ENCODE assay signal across 7 cellular contexts in the genomic region with DNA sequence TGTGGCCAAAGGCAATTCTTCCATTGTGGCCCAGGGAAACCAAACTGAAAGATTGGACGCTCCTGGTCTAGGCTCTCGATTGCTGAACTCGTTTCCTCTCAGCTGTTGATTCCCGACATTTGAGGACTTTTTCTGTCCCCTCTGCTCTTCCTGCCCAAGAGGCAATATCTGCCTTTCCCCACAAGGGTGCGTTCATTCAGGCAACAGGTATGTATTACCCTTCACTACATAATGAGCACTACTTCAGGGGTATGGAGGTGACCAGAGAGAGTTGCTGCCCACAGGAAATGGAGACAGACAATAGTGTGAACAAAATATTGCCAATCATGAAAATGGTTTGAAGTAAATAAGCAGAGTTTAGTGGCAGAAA. TPM values are rescaled to one million over a fixed set of nuclear protein-coding genes. Genes with fewer than 3 reads are reported as not detected.
DNase-seq lines count a peak whose midpoint lies in the region; ATAC-seq and TF ChIP-seq lines count a peak whose summit lies in the region.

No MANE protein-coding gene starts in this region.

- WGBS in psoas muscle, 3 donors: 47 to 60% (median 56%) methylated on average over 5 of the region's 5 CpGs
- WGBS in stomach, 5 donors: 49 to 66% (median 62%) methylated on average over 5 of the region's 5 CpGs

- H3K9ac ChIP-seq in endocrine pancreas (ENCODE audit: control insufficient read depth, insufficient read depth, low read length): no peak overlapping the region

- H3K4me1 ChIP-seq in endocrine pancreas (ENCODE audit: control insufficient read depth, insufficient read depth, low read length): no peaks in the 10 kb centered on the region
- no peaks in the 10 kb centered on the region for H3K4me1 ChIP-seq in psoas muscle
- H3K4me1 ChIP-seq in stomach: no peaks in the 10 kb centered on the region

- ATAC-seq in psoas muscle: no peak
- no peak for ATAC-seq in GM19452 (IDR thresholded peaks at IDR 0.05; ENCODE audit: unreplicated experiment)

- intact Hi-C loops in psoas muscle (cut with DNase I): no loop called here
- intact Hi-C loops in stomach (cut with DNase I; ENCODE audit: low total_unique reads): no loop called here

- H3K9me3 ChIP-seq in endocrine pancreas (ENCODE audit: control insufficient read depth, low read length): no peaks in the 10 kb centered on the region
- H3K9me3 ChIP-seq in psoas muscle: no peaks in the 10 kb centered on the region
- no peaks in the 10 kb centered on the region for H3K9me3 ChIP-seq in stomach

- no peak for TF ChIP-seq EP300 in stomach (IDR thresholded peaks at IDR 0.05)

- H3K4me3 ChIP-seq in endocrine pancreas (ENCODE audit: control insufficient read depth, insufficient read depth, low read length): peak overlapping the region; percentile 43
- H3K4me3 ChIP-seq in psoas muscle: peak overlapping the region; percentile 22
- H3K4me3 ChIP-seq in stomach: no peak overlapping the region

- no peaks in the 10 kb centered on the region for H3K36me3 ChIP-seq in endocrine pancreas (ENCODE audit: control insufficient read depth, insufficient read depth, low read length)
- H3K36me3 ChIP-seq in psoas muscle (ENCODE audit: insufficient read depth in 1 of 2, low read depth in 1 of 2): no peaks in the 10 kb centered on the region
- H3K36me3 ChIP-seq in stomach: no peaks in the 10 kb centered on the region

- H3K27me3 ChIP-seq in endocrine pancreas (ENCODE audit: control insufficient read depth, insufficient read depth, low read length): no peaks in the 10 kb centered on the region
- peaks cover 0 to 2% (median 0%) of the 10 kb centered on the region in 3 donors for H3K27me3 ChIP-seq in psoas muscle (ENCODE audit: insufficient read depth in 3 of 3, low read length in 2 of 3)
- no peaks in the 10 kb centered on the region for H3K27me3 ChIP-seq in stomach

- H3K27ac ChIP-seq in psoas muscle (no peak overlapping the region), stomach (no peak overlapping the region)

- TF ChIP-seq POLR2A in stomach (IDR thresholded peaks at IDR 0.05): no peak

- TF ChIP-seq CTCF in psoas muscle (IDR thresholded peaks at IDR 0.05): no peak
- peak in 1 of 7 experiments; percentile 14 for TF ChIP-seq CTCF in stomach (IDR thresholded peaks at IDR 0.05)

- DNase-seq in GM03348 (ENCODE audit: low spot score): peak; percentile 5
- DNase-seq in H4 (ENCODE audit: low spot score): peak; percentile 33
- DNase-seq in NCI-H748 treated with DMSO at 0.1 percent for 48 hours (lab: John Stamatoyannopoulos, UW): peak; percentile 64
- no peak for DNase-seq in psoas muscle
- no peak for DNase-seq in stomach

RNA-seq across cellular contexts. Expression of a gene that starts 8.2 kb away (rescaled TPM):
- total RNA-seq in H4 (2014; rRNA removed; shearing (Covaris generic)): not detected in 2 replicates
- total RNA-seq in psoas muscle (not detected), stomach (1 to 10 TPM in 1 of 5 donors, not detected in 4; 2.8 TPM)
- polyA plus RNA-seq in psoas muscle (not detected), stomach (under 1 TPM in 1 of 3 donors, not detected in 2; 0.40 TPM)

RNA-seq across cellular contexts. Expression of a gene that starts 24.6 kb away (rescaled TPM):
- total RNA-seq in H4 (2014; rRNA removed; shearing (Covaris generic)): 66.2 and 70.1 TPM in 2 replicates
- total RNA-seq in psoas muscle (10 to 100 TPM; 14.3 to 15.0 (median 14.8) TPM), stomach (100 to 1,000 TPM in 1 of 5 donors, 10 to 100 TPM in 3, 1 to 10 TPM in 1; 2.0 to 111 (median 50.0) TPM)
- polyA plus RNA-seq in psoas muscle (10 to 100 TPM; 10.8 to 21.2 (median 19.6) TPM), stomach (10 to 100 TPM; 11.6 to 22.6 (median 15.4) TPM)

Comparison
In these comparisons a context has a peak if more than half of its experiments do, and no peak if none do; other contexts are left out.
1. DNase-seq: peak in GM03348 (single experiment), H4 (single experiment) and NCI-H748 treated with DMSO at 0.1 percent for 48 hours (single experiment); none in psoas muscle (0 of 2) and stomach (single experiment).
2. H3K4me3 ChIP-seq: peak in endocrine pancreas (single experiment) and psoas muscle (single experiment); none in stomach (0 of 4).